ENCODE assay signal across 6 cellular contexts in genomic region chr1:36089393-36090121, GRCh38. TPM values are rescaled to one million over a fixed set of nuclear protein-coding genes. Genes with fewer than 3 reads are reported as not detected.
A peak's percentile ranks its signal among the peaks of the same experiment; 100 is the strongest.
DNase-seq lines count a peak whose midpoint lies in the region; ATAC-seq, FAIRE-seq and TF ChIP-seq lines count a peak whose summit lies in the region.

No MANE protein-coding gene starts in this region.

- ATAC-seq in GM19372 (IDR thresholded peaks at IDR 0.05; ENCODE audit: low read depth, unreplicated experiment), result peak; percentile 6

- TF ChIP-seq CTCF in foreskin fibroblast (IDR thresholded peaks at IDR 0.05; ENCODE audit: low read depth, low read length), result no peak

- H3K4me3 ChIP-seq in foreskin fibroblast (ENCODE audit: low read depth in 1 of 2, low read length in 2 of 2), result peak overlapping the region; percentile 90 to 95

- H3K27ac ChIP-seq in temporal lobe (ENCODE audit: low read depth, low read length), result peak overlapping the region; percentile 93

- FAIRE-seq in RCC 7860 (lab: Jason Lieb, UNC), result no peak

- DNase-seq in RCC 7860 (ENCODE audit: low spot score) (peak; percentile 45), foreskin fibroblast (peak in 1 of 2 donors; percentile 52), G401 (ENCODE audit: low spot score) (no peak), NCI-H2029 treated with DMSO at 0.1 percent for 48 hours (lab: John Stamatoyannopoulos, UW) (no peak)

- in situ Hi-C loops in G401 (cut with HindIII; ENCODE audit: low sequenced_read_pairs), result no loop called here

RNA-seq across cellular contexts. Expression of gene ADPRS, which starts 0.9 kb away (rescaled TPM):
- 14.8 TPM for total RNA-seq in temporal lobe
- total RNA-seq in G401 (2014; rRNA removed; shearing (Covaris generic)), result 58.2 and 58.5 TPM in 2 replicates

RNA-seq across cellular contexts. Expression of gene TEKT2, which starts 5.7 kb away (rescaled TPM):
- 5.9 TPM for total RNA-seq in temporal lobe
- total RNA-seq in G401 (2014; rRNA removed; shearing (Covaris generic)), result 0.12 TPM in 1 of 2 replicates, not detected in the other

RNA-seq across cellular contexts. Expression of gene COL8A2, which starts 35.5 kb away (rescaled TPM):
- 0.98 TPM for total RNA-seq in temporal lobe
- 0.47 TPM in 1 of 2 replicates, not detected in the other for total RNA-seq in G401 (2014; rRNA removed; shearing (Covaris generic))

RNA-seq across cellular contexts. Expression of gene TRAPPC3, which starts 59.7 kb away (rescaled TPM):
- total RNA-seq in temporal lobe, result 40.8 TPM
- 168 and 173 TPM in 2 replicates for total RNA-seq in G401 (2014; rRNA removed; shearing (Covaris generic))
